Comparison of ENCODE assay signal across 6 cellular contexts in genomic region chr1:1068374-1069060, GRCh38. TPM values are rescaled to one million over a fixed set of nuclear protein-coding genes. Genes with fewer than 3 reads are reported as not detected.
DNase-seq lines count a peak whose midpoint lies in the region; ATAC-seq and TF ChIP-seq lines count a peak whose summit lies in the region.

No MANE protein-coding gene starts in this region.

- 2 to 4% (median 3%) methylated on average over 25 to 62 of the region's 63 CpGs for WGBS in stomach, 5 donors

- ATAC-seq in GM21576 (IDR thresholded peaks at IDR 0.05; ENCODE audit: unreplicated experiment), result no peak

- H3K4me1 ChIP-seq in endocrine pancreas (ENCODE audit: control insufficient read depth, insufficient read depth, low read length) (no peaks in the 10 kb centered on the region), stomach (peaks cover 28 to 67% (median 51%) of the 10 kb centered on the region in 4 donors)

- TF ChIP-seq CTCF in GM20000 (IDR thresholded peaks at IDR 0.05; ENCODE audit: extremely low read depth, missing control alignments) (no peak), stomach (IDR thresholded peaks at IDR 0.05) (no peak)

- no peak for TF ChIP-seq EP300 in stomach (IDR thresholded peaks at IDR 0.05)

- TF ChIP-seq POLR2A in stomach (IDR thresholded peaks at IDR 0.05), result no peak

- H3K27ac ChIP-seq in stomach, result peak overlapping the region; percentile 77 to 90 (median 86)

- H3K27me3 ChIP-seq in endocrine pancreas (ENCODE audit: control insufficient read depth, insufficient read depth, low read length) (no peaks in the 10 kb centered on the region), stomach (peaks cover 6 to 89% (median 35%) of the 10 kb centered on the region in 3 donors)

- H3K9me3 ChIP-seq in endocrine pancreas (ENCODE audit: control insufficient read depth, low read length) (no peaks in the 10 kb centered on the region), stomach (no peaks in the 10 kb centered on the region)

- H3K9ac ChIP-seq in endocrine pancreas (ENCODE audit: control insufficient read depth, insufficient read depth, low read length), result peak overlapping the region; percentile 25

- intact Hi-C loops in stomach (cut with DNase I; ENCODE audit: low total_unique reads), result no loop called here

- DNase-seq in GM20000 (ENCODE audit: low spot score), result peak; percentile 86
- DNase-seq in RPMI8226, result peak; percentile 87
- DNase-seq in stomach, result peak; percentile 91
- DNase-seq in GF-D8 (lab: John Stamatoyannopoulos, UW), result no peak

- H3K36me3 ChIP-seq in endocrine pancreas (ENCODE audit: control insufficient read depth, insufficient read depth, low read length) (no peaks in the 10 kb centered on the region), stomach (no peaks in the 10 kb centered on the region)

- H3K4me3 ChIP-seq in endocrine pancreas (ENCODE audit: control insufficient read depth, insufficient read depth, low read length), result no peak overlapping the region
- peak overlapping the region; percentile 42 to 59 (median 54) for H3K4me3 ChIP-seq in stomach

RNA-seq across cellular contexts. Expression of gene RNF223, which starts 5.6 kb away (rescaled TPM):
- 1 to 10 TPM in 2 of 5 donors, not detected in 3; 1.4 to 5.9 TPM for total RNA-seq in stomach
- polyA plus RNA-seq in stomach, result 1 to 10 TPM; 3.2 to 8.1 (median 3.4) TPM

RNA-seq across cellular contexts. Expression of gene C1orf159, which starts 47.4 kb away (rescaled TPM):
- total RNA-seq in stomach, result 10 to 100 TPM; 15.8 to 67.0 (median 33.8) TPM
- 10 to 100 TPM; 10.2 to 17.1 (median 12.8) TPM for polyA plus RNA-seq in stomach

RNA-seq across cellular contexts. Expression of gene AGRN, which starts 48.6 kb away (rescaled TPM):
- 100 to 1,000 TPM in 2 of 5 donors, 10 to 100 TPM in 3; 38.0 to 459 (median 77.8) TPM for total RNA-seq in stomach
- 10 to 100 TPM in 2 of 3 donors, 1 to 10 TPM in 1; 3.5 to 33.7 (median 31.9) TPM for polyA plus RNA-seq in stomach

RNA-seq across cellular contexts. Expression of gene ISG15, which starts 55.2 kb away (rescaled TPM):
- 10 to 100 TPM; 16.3 to 84.6 (median 19.3) TPM for total RNA-seq in stomach
- 100 to 1,000 TPM in 1 of 3 donors, 10 to 100 TPM in 2; 78.1 to 105 (median 97.1) TPM for polyA plus RNA-seq in stomach
